23 cellular contexts compared by ENCODE assay signal in the genomic region with DNA sequence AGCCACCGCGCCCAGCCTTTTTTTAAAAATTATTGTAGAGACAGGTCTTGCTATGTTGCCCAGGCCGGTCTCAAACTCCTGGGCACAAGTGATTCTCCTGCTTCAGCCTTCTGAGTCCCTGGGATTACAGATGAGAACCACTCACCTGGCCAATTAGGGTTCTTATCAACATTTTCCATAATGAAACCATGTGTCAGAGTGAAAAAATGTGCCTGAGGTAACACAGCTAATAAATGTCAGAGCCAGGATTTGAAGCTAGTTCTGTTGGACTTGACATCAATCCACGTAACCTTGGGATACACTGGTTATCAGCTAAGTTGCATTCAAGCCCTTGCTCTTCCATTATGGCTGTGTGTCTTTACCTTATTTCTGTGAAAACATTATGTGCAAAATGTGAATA.
"Had no signal": no experiment of that assay in that cellular context is flagged by ENCODE, and none has a peak within 500 bp of the region (broad histone marks: within the 10 kb centered on the region; RNA-seq: fewer than 3 reads in every experiment).

No MANE protein-coding gene starts in this region.

- H3K9ac ChIP-seq: KMS-11 had no signal

- H3K4me3 ChIP-seq: breast epithelium had no signal

- H3K9me3 ChIP-seq: breast epithelium had no signal

- H3K27me3 ChIP-seq: breast epithelium had no signal

- H3K36me3 Mint-ChIP-seq: activated naive CD4-positive, alpha-beta T cell treated with anti-CD3 and anti-CD28 coated beads, Interleukin-2, amount 50 U/mL, for 24 hours; IgD-negative memory B cell; WTC11 had no signal

- H3K4me2 ChIP-seq: KMS-11 had no signal

- H3K36me3 ChIP-seq: breast epithelium had no signal

- ATAC-seq: activated CD8-positive, alpha-beta T cell treated with anti-CD3 and anti-CD28 coated beads, Interleukin-2, amount 10 ng/mL, durations not matched to agents 7 days and 5 days; WTC11 had no signal

- H3K9me3 Mint-ChIP-seq: activated naive CD4-positive, alpha-beta T cell treated with anti-CD3 and anti-CD28 coated beads, Interleukin-2, amount 50 U/mL, for 24 hours; central memory CD8-positive, alpha-beta T cell; IgD-negative memory B cell; T-helper 1 cell treated with Interleukin-12 subunit alpha and Interleukin-12 subunit beta and Interleukin-4 antibody, amounts not matched to agents 30 μg/mL and 1 μg/mL, for 36 hours; WTC11 had no signal

- DNase-seq: activated CD4-positive, alpha-beta T cell treated with anti-CD3 and anti-CD28 coated beads for 48 hours; activated CD4-positive, alpha-beta T cell treated with anti-CD3 and anti-CD28 coated beads, Interleukin-2, amount 50 U/mL, for 4 hours; activated CD4-positive, CD25-positive, alpha-beta regulatory T cell treated with anti-CD3 and anti-CD28 coated beads, Interleukin-2, amount 50 U/mL, for 72 hours; activated CD8-positive, alpha-beta memory T cell treated with anti-CD3 and anti-CD28 coated beads, Interleukin-2, amount 50 U/mL, for 48 hours; activated CD8-positive, alpha-beta T cell treated with anti-CD3 and anti-CD28 coated beads, Interleukin-2, amount 10 ng/mL, durations not matched to agents 7 days and 5 days; activated T-cell treated with anti-CD3 and anti-CD28 coated beads, Interleukin-2, amount 50 U/mL, for 1 hour; aorta; NCI-H1105 treated with DMSO at 0.1 percent for 48 hours; NCI-H1436 treated with DMSO at 0.1 percent for 48 hours; NCI-H187; NCI-H2081; NCI-H526 treated with DMSO at 0.1 percent for 48 hours; NCI-H82; SHP77 treated with DMSO at 0.1 percent for 48 hours; T-helper 9 cell had no signal

- H3K27ac Mint-ChIP-seq: activated CD8-positive, alpha-beta T cell treated with anti-CD3 and anti-CD28 coated beads, Interleukin-2, amount 10 ng/mL, durations not matched to agents 7 days and 5 days; activated naive CD4-positive, alpha-beta T cell treated with anti-CD3 and anti-CD28 coated beads, Interleukin-2, amount 50 U/mL, for 24 hours; IgD-negative memory B cell; T-helper 1 cell treated with Interleukin-12 subunit alpha and Interleukin-12 subunit beta and Interleukin-4 antibody, amounts not matched to agents 30 μg/mL and 1 μg/mL, for 36 hours; WTC11 had no signal

- FAIRE-seq: RCC 7860 had no signal

- H3K4me3 Mint-ChIP-seq: activated CD8-positive, alpha-beta T cell treated with anti-CD3 and anti-CD28 coated beads, Interleukin-2, amount 10 ng/mL, durations not matched to agents 7 days and 5 days; activated naive CD4-positive, alpha-beta T cell treated with anti-CD3 and anti-CD28 coated beads, Interleukin-2, amount 50 U/mL, for 24 hours; central memory CD8-positive, alpha-beta T cell; IgD-negative memory B cell; T-helper 1 cell treated with Interleukin-12 subunit alpha and Interleukin-12 subunit beta and Interleukin-4 antibody, amounts not matched to agents 30 μg/mL and 1 μg/mL, for 36 hours; WTC11 had no signal

- H3K4me1 Mint-ChIP-seq: central memory CD8-positive, alpha-beta T cell; WTC11 had no signal

- H3K27ac ChIP-seq: breast epithelium, KMS-11 had no signal

- H3K4me1 ChIP-seq: breast epithelium had no signal
